Comparison of ENCODE assay signal across 8 cellular contexts in the genomic region with DNA sequence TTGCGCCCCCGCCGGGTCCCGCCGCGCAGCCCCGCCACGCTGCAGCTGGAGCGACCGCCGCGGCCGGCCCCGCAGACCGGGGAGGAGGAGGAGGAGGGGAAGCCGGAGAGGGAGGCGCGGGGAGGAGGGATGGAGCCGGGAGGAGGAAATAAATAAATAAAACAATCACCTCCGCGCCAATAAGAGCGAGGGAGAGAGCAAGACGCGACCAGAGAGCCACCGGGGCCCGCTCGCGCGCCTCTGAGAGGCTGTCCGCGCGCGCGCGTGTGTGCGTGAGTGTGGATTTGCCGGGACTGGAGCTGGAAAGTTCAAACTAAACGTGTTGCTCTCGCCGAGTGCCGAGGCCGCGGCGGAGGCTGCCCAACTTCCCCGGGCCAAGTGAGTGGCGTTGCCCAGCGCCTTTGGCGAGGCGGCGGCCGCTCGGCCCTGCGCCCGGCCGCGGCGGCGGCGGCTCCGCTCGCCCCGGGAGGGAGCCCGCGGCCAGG.
DNase-seq lines count a peak whose midpoint lies in the region; ATAC-seq and TF ChIP-seq lines count a peak whose summit lies in the region.

No MANE protein-coding gene starts in this region.

- peak overlapping the region in 4 of 5 donors; percentile 46 to 73 (median 66) for H3K4me3 ChIP-seq in subcutaneous abdominal adipose tissue (ENCODE audit: low read depth in 1 of 5, low read length in 5 of 5)
- no peak overlapping the region for H3K4me3 ChIP-seq in naive thymus-derived CD4-positive, alpha-beta T cell (ENCODE audit: low read length)

- POLR2A ChIA-PET in HEK293T (lab: Yijun Ruan, JAX) = no interaction called here
- POLR2A ChIA-PET in naive thymus-derived CD4-positive, alpha-beta T cell (lab: Charles Lee) = no interaction called here

- no peaks in the 10 kb centered on the region for H3K4me1 ChIP-seq in ES-I3 (ENCODE audit: insufficient read depth, low read length)
- peaks cover 0 to 22% (median 16%) of the 10 kb centered on the region in 5 donors for H3K4me1 ChIP-seq in subcutaneous abdominal adipose tissue (ENCODE audit: control insufficient read depth in 5 of 5, insufficient read depth in 5 of 5, low read length in 5 of 5)
- H3K4me1 ChIP-seq in naive thymus-derived CD4-positive, alpha-beta T cell (ENCODE audit: control insufficient read depth in 2 of 2, insufficient read depth in 2 of 2, low read length in 2 of 2) = no peaks in the 10 kb centered on the region

- intact Hi-C loops in naive thymus-derived CD4-positive, alpha-beta T cell (cut with micrococcal nuclease) = no loop called here

- H3K27ac Mint-ChIP-seq in naive thymus-derived CD4-positive, alpha-beta T cell = no peak overlapping the region

- H3K27ac ChIP-seq in caudate nucleus (ENCODE audit: low read depth, low read length) = no peak overlapping the region
- H3K27ac ChIP-seq in subcutaneous abdominal adipose tissue (ENCODE audit: low read depth, low read length) = no peak overlapping the region
- no peak overlapping the region for H3K27ac ChIP-seq in naive thymus-derived CD4-positive, alpha-beta T cell (ENCODE audit: low read depth, low read length)

- H3K36me3 ChIP-seq in ES-I3 (ENCODE audit: insufficient read depth, low read length) (no peaks in the 10 kb centered on the region), subcutaneous abdominal adipose tissue (ENCODE audit: control insufficient read depth in 5 of 5, insufficient read depth in 5 of 5, low read length in 5 of 5) (no peaks in the 10 kb centered on the region)
- no peaks in the 10 kb centered on the region for H3K36me3 ChIP-seq in naive thymus-derived CD4-positive, alpha-beta T cell (ENCODE audit: control insufficient read depth in 2 of 3, insufficient read depth in 3 of 3, low read length in 3 of 3)

- peaks cover 0 to 15% (median 10%) of the 10 kb centered on the region in 7 donors for H3K4me1 Mint-ChIP-seq in naive thymus-derived CD4-positive, alpha-beta T cell

- H3K9ac ChIP-seq in ES-I3 (ENCODE audit: low read depth, low read length) (peak overlapping the region; percentile 80), subcutaneous abdominal adipose tissue (ENCODE audit: low read length in 5 of 5) (no peak overlapping the region)

- CTCF ChIA-PET in HEK293T (lab: Yijun Ruan, JAX) = no interaction called here
- CTCF ChIA-PET in naive thymus-derived CD4-positive, alpha-beta T cell (lab: Charles Lee) = no interaction called here

- peak; percentile 66 for DNase-seq in HEK293T (ENCODE audit: extremely low spot score)
- DNase-seq in NCI-H510A (lab: John Stamatoyannopoulos, UW) = peak; percentile 16
- DNase-seq in caudate nucleus (lab: John Stamatoyannopoulos, UW) = peak in 57 of 61 donors; percentile 3 to 85 (median 63)
- peak; percentile 40 for DNase-seq in kidney tubule cell (ENCODE audit: low spot score)
- no peak for DNase-seq in NK-92 treated with Interleukin-12 subunit alpha and Interleukin-12 subunit beta, amount 100 ng/mL, for 24 hours (lab: John Stamatoyannopoulos, UW)
- no peak for DNase-seq in naive thymus-derived CD4-positive, alpha-beta T cell

- H3K4me3 Mint-ChIP-seq in naive thymus-derived CD4-positive, alpha-beta T cell = peak overlapping the region in 4 of 10 donors; percentile 17 to 77 (median 46)

- peaks cover 35 to 60% (median 43%) of the 10 kb centered on the region in 5 donors for H3K27me3 Mint-ChIP-seq in naive thymus-derived CD4-positive, alpha-beta T cell

- H3K9me3 Mint-ChIP-seq in naive thymus-derived CD4-positive, alpha-beta T cell = peaks cover 0 to 8% (median 4%) of the 10 kb centered on the region in 11 donors

- ATAC-seq in naive thymus-derived CD4-positive, alpha-beta T cell = no peak

- H3K27me3 ChIP-seq in subcutaneous abdominal adipose tissue (ENCODE audit: control insufficient read depth in 5 of 5, insufficient read depth in 4 of 5, low read length in 5 of 5) = peaks cover 18 to 26% (median 22%) of the 10 kb centered on the region in 5 donors
- H3K27me3 ChIP-seq in naive thymus-derived CD4-positive, alpha-beta T cell (ENCODE audit: control insufficient read depth in 2 of 2, insufficient read depth in 2 of 2, low read length in 2 of 2) = peaks cover 0 to 6% of the 10 kb centered on the region in 2 donors

- H3K9me3 ChIP-seq in ES-I3 (ENCODE audit: control insufficient read depth, insufficient read depth, low read length) (no peaks in the 10 kb centered on the region), subcutaneous abdominal adipose tissue (ENCODE audit: control insufficient read depth in 5 of 5, low read length in 5 of 5) (no peaks in the 10 kb centered on the region)
- no peaks in the 10 kb centered on the region for H3K9me3 ChIP-seq in naive thymus-derived CD4-positive, alpha-beta T cell (ENCODE audit: control insufficient read depth in 2 of 3, low read length in 3 of 3)

- peaks cover 0 to 4% (median 0%) of the 10 kb centered on the region in 5 donors for H3K36me3 Mint-ChIP-seq in naive thymus-derived CD4-positive, alpha-beta T cell

TF ChIP-seq in HEK293T, 16 proteins besides CTCF, POLR2A, EP300 and RAD21:
- TF ChIP-seq L3MBTL2 (conservative IDR thresholded peaks at IDR 0.05) (no peak), FOXA1 (IDR thresholded peaks at IDR 0.05) (no peak), FOXM1 (IDR thresholded peaks at IDR 0.05; ENCODE audit: borderline replicate concordance) (no peak), BHLHE40 (IDR thresholded peaks at IDR 0.05; ENCODE audit: borderline replicate concordance) (no peak), FOXK2 (IDR thresholded peaks at IDR 0.05) (no peak), ARNT (IDR thresholded peaks at IDR 0.05) (no peak), SUZ12 (IDR thresholded peaks at IDR 0.05) (no peak), CTBP1 (IDR thresholded peaks at IDR 0.05; ENCODE audit: borderline replicate concordance) (no peak), ELF4 (IDR thresholded peaks at IDR 0.05) (no peak), LEF1 (IDR thresholded peaks at IDR 0.05; ENCODE audit: borderline replicate concordance) (no peak), TARDBP (IDR thresholded peaks at IDR 0.05) (no peak), ZNF384 (IDR thresholded peaks at IDR 0.05) (no peak)

Comparison
In these comparisons a context has a peak if more than half of its experiments do, and no peak if none do; other contexts are left out.
1. DNase-seq: peak in HEK293T (single experiment), NCI-H510A (single experiment), caudate nucleus (57 of 61) and kidney tubule cell (single experiment); none in NK-92 treated with Interleukin-12 subunit alpha and Interleukin-12 subunit beta, amount 100 ng/mL, for 24 hours (single experiment) and naive thymus-derived CD4-positive, alpha-beta T cell (0 of 9).